13 cellular contexts compared by ENCODE assay signal in genomic region chr18:2797951-2798350, GRCh38. TPM values are rescaled to one million over a fixed set of nuclear protein-coding genes. Genes with fewer than 3 reads are reported as not detected.
A peak's percentile ranks its signal among the peaks of the same experiment; 100 is the strongest.
DNase-seq lines count a peak whose midpoint lies in the region; ATAC-seq and TF ChIP-seq lines count a peak whose summit lies in the region.
"Had no signal": no experiment of that assay in that cellular context is flagged by ENCODE, and none has a peak within 500 bp of the region (broad histone marks: within the 10 kb centered on the region; RNA-seq: fewer than 3 reads in every experiment).

No MANE protein-coding gene starts in this region.

- no peak for TF ChIP-seq CTCF in activated B cell treated with CpG ODN at 0.5 μM for 24 hours (IDR thresholded peaks at IDR 0.05)
- no peak for TF ChIP-seq CTCF in lower leg skin (IDR thresholded peaks at IDR 0.05)

- no peaks in the 10 kb centered on the region for H3K27me3 Mint-ChIP-seq in activated B cell treated with CpG ODN at 0.5 μM for 24 hours
- H3K27me3 Mint-ChIP-seq: activated CD8-positive, alpha-beta memory T cell treated with anti-CD3 and anti-CD28 coated beads, Interleukin-2, amount 10 ng/mL, durations not matched to agents 7 days and 5 days had no signal

- CTCF ChIA-PET in activated B cell treated with CpG ODN at 0.5 μM for 24 hours (lab: Charles Lee), result interaction anchor here (0.5 to 0.9 kb wide), 2 partner anchors 16 to 387 kb away, joined by 3 read pairs; no protein-coding TSS in a partner anchor

- H3K27ac Mint-ChIP-seq in activated B cell treated with CpG ODN at 0.5 μM for 24 hours, result peak overlapping the region; percentile 50
- H3K27ac Mint-ChIP-seq: activated CD8-positive, alpha-beta memory T cell treated with anti-CD3 and anti-CD28 coated beads, Interleukin-2, amount 10 ng/mL, durations not matched to agents 7 days and 5 days; activated naive CD4-positive, alpha-beta T cell treated with anti-CD3 and anti-CD28 coated beads for 36 hours had no signal

- no peak overlapping the region for H3K4me3 ChIP-seq in lower leg skin (ENCODE audit: low read depth, poor library complexity, severe bottlenecking)

- no peak for TF ChIP-seq POLR2A in lower leg skin (IDR thresholded peaks at IDR 0.05)

- ATAC-seq in GM18499 (IDR thresholded peaks at IDR 0.05; ENCODE audit: insufficient read depth, unreplicated experiment) (peak; percentile 75), GM19463 (IDR thresholded peaks at IDR 0.05; ENCODE audit: unreplicated experiment) (peak; percentile 82), HG02884 (IDR thresholded peaks at IDR 0.05; ENCODE audit: unreplicated experiment) (peak; percentile 48), activated B cell treated with CpG ODN at 0.5 μM for 24 hours (ENCODE audit: low read depth) (peak; percentile 52)
- ATAC-seq: activated CD8-positive, alpha-beta memory T cell treated with anti-CD3 and anti-CD28 coated beads, Interleukin-2, amount 10 ng/mL, durations not matched to agents 7 days and 5 days had no signal

- intact Hi-C loops in activated B cell treated with CpG ODN at 0.5 μM for 24 hours (cut with micrococcal nuclease) (loop anchor here (2.0 kb wide), 1 partner anchor 49 kb away; the partner anchor contains the start of gene EMILIN2), lower leg skin (cut with DNase I; ENCODE audit: low total_unique reads) (no loop called here)

- no peaks in the 10 kb centered on the region for H3K9me3 Mint-ChIP-seq in activated B cell treated with CpG ODN at 0.5 μM for 24 hours
- H3K9me3 Mint-ChIP-seq: activated naive CD4-positive, alpha-beta T cell treated with anti-CD3 and anti-CD28 coated beads for 36 hours had no signal

- no peak overlapping the region for H3K4me3 Mint-ChIP-seq in activated B cell treated with CpG ODN at 0.5 μM for 24 hours
- H3K4me3 Mint-ChIP-seq: activated CD8-positive, alpha-beta memory T cell treated with anti-CD3 and anti-CD28 coated beads, Interleukin-2, amount 10 ng/mL, durations not matched to agents 7 days and 5 days; activated naive CD4-positive, alpha-beta T cell treated with anti-CD3 and anti-CD28 coated beads for 36 hours had no signal

- peaks cover 6% of the 10 kb centered on the region for H3K4me1 Mint-ChIP-seq in activated B cell treated with CpG ODN at 0.5 μM for 24 hours
- H3K4me1 Mint-ChIP-seq: activated CD8-positive, alpha-beta memory T cell treated with anti-CD3 and anti-CD28 coated beads, Interleukin-2, amount 10 ng/mL, durations not matched to agents 7 days and 5 days had no signal

- POLR2A ChIA-PET in activated B cell treated with CpG ODN at 0.5 μM for 24 hours (lab: Charles Lee), result no interaction called here

- WGBS in lower leg skin, 2 donors, result 92 to 100% methylated on average over 1 of the region's 1 CpG

- DNase-seq in activated B cell treated with CpG ODN at 0.5 μM for 24 hours (no peak), lower leg skin (ENCODE audit: low spot score in 2 of 2) (no peak), HT-29 (ENCODE audit: low spot score) (no peak), NCI-H146 (lab: John Stamatoyannopoulos, UW) (no peak)
- no peak for DNase-seq in stimulated activated CD4-positive, alpha-beta T cell treated with anti-CD3 and anti-CD28 coated beads, Interleukin-15, amount 100 ng/mL, for 24 hours
- DNase-seq: activated CD8-positive, alpha-beta memory T cell treated with anti-CD3 and anti-CD28 coated beads, Interleukin-2, amount 10 ng/mL, durations not matched to agents 7 days and 5 days; activated naive CD4-positive, alpha-beta T cell treated with anti-CD3 and anti-CD28 coated beads for 36 hours; cortex of kidney; NCI-H748 treated with DMSO at 0.1 percent for 48 hours; SW 1271 had no signal

- H3K36me3 Mint-ChIP-seq in activated B cell treated with CpG ODN at 0.5 μM for 24 hours (ENCODE audit: low read depth), result peaks cover 70% of the 10 kb centered on the region

RNA-seq across cellular contexts. Expression of gene EMILIN2, which starts 48.9 kb away (rescaled TPM):
- 73.0 and 80.9 TPM in 2 replicates for total RNA-seq in activated B cell treated with CpG ODN at 0.5 μM for 24 hours
- 10 to 100 TPM in 2 of 4 donors, 1 to 10 TPM in 2; 4.0 to 10.9 (median 7.5) TPM for total RNA-seq in lower leg skin
- 33.0 and 48.0 TPM in 2 replicates for total RNA-seq in HT-29 (2014; rRNA removed; shearing (Covaris generic))
